In genomic region chr2:84492571-84492970, GRCh38 we compare ENCODE assay signal across 13 cellular contexts. TPM values are rescaled to one million over a fixed set of nuclear protein-coding genes. Genes with fewer than 3 reads are reported as not detected.
DNase-seq lines count a peak whose midpoint lies in the region; ATAC-seq and TF ChIP-seq lines count a peak whose summit lies in the region.
"Had no signal": no experiment of that assay in that cellular context is flagged by ENCODE, and none has a peak within 500 bp of the region (broad histone marks: within the 10 kb centered on the region; RNA-seq: fewer than 3 reads in every experiment).

No MANE protein-coding gene starts in this region.

- H2BK120ac ChIP-seq in H9 (ENCODE audit: low read depth, low read length, poor library complexity, severe bottlenecking) = no peak overlapping the region

- no peak overlapping the region for H3K9ac ChIP-seq in H9 (ENCODE audit: extremely low read depth, insufficient read length, low read length)
- H3K9ac ChIP-seq: BLaER1 treated with 17β-estradiol and CSF1 and Interleukin-3, amounts not matched to agents 10 nM and 100 nM had no signal

- H3K27ac Mint-ChIP-seq in H9 = no peak overlapping the region
- no peak overlapping the region for H3K27ac Mint-ChIP-seq in CD8-positive, alpha-beta memory T cell

- H3K23ac ChIP-seq in H9 (ENCODE audit: insufficient read length, low read depth, low read length) = no peak overlapping the region

- H3K27me3 Mint-ChIP-seq in H9 (ENCODE audit: low read depth) = peaks cover 4% of the 10 kb centered on the region; the same call in 1 of the 2 replicates
- peaks cover 3 to 11% of the 10 kb centered on the region in 2 donors for H3K27me3 Mint-ChIP-seq in CD8-positive, alpha-beta memory T cell

- H3K9me3 ChIP-seq in A673 (ENCODE audit: low read depth, low read length, poor library complexity, severe bottlenecking) = no peaks in the 10 kb centered on the region
- no peaks in the 10 kb centered on the region for H3K9me3 ChIP-seq in H9 (ENCODE audit: control insufficient read depth, low read depth, low read length)
- H3K9me3 ChIP-seq in CD8-positive, alpha-beta memory T cell (ENCODE audit: low read length) = no peaks in the 10 kb centered on the region
- H3K9me3 ChIP-seq: BLaER1 treated with 17β-estradiol and CSF1 and Interleukin-3, amounts not matched to agents 10 nM and 100 nM; mucosa of descending colon had no signal

- H3K4me1 Mint-ChIP-seq in H9 = peaks cover 3% of the 10 kb centered on the region in 2 experiments; a peak in 1 of 4 replicates
- peaks cover 6 to 12% (median 8%) of the 10 kb centered on the region in 3 donors for H3K4me1 Mint-ChIP-seq in CD8-positive, alpha-beta memory T cell

- no peaks in the 10 kb centered on the region for H3K27me3 ChIP-seq in A673 (replicated peaks; ENCODE audit: insufficient read depth, low read depth, low read length, poor library complexity)
- H3K27me3 ChIP-seq in H9 (ENCODE audit: insufficient read depth, low read length) = no peaks in the 10 kb centered on the region
- no peaks in the 10 kb centered on the region for H3K27me3 ChIP-seq in CD8-positive, alpha-beta memory T cell (ENCODE audit: insufficient read depth, low read length, poor library complexity, severe bottlenecking)
- H3K27me3 ChIP-seq: BLaER1 treated with 17β-estradiol and CSF1 and Interleukin-3, amounts not matched to agents 10 nM and 100 nM had no signal

- no peak overlapping the region for H4K8ac ChIP-seq in H9 (replicated peaks; ENCODE audit: insufficient read length, low read depth, low read length)

- ATAC-seq in GM19467 (IDR thresholded peaks at IDR 0.05; ENCODE audit: unreplicated experiment) (no peak), GM18517 (IDR thresholded peaks at IDR 0.05; ENCODE audit: unreplicated experiment) (no peak)
- ATAC-seq: mucosa of descending colon had no signal

- H3K18ac ChIP-seq in H9 (ENCODE audit: insufficient read length, low read depth, low read length) = no peak overlapping the region

- no peak overlapping the region for H3K4me3 Mint-ChIP-seq in H9
- H3K4me3 Mint-ChIP-seq in CD8-positive, alpha-beta memory T cell = no peak overlapping the region

- no peak for DNase-seq in A673 (ENCODE audit: low spot score)
- no peak for DNase-seq in H9
- DNase-seq in RKO (ENCODE audit: low spot score) = peak; percentile 30
- peak; percentile 53 for DNase-seq in fibroblast of peridontal ligament (ENCODE audit: extremely low read depth)
- no peak for DNase-seq in lower leg skin (ENCODE audit: low spot score in 2 of 2)
- no peak for DNase-seq in CD8-positive, alpha-beta memory T cell
- DNase-seq: KBM-7, mucosa of descending colon, NCI-H2029 treated with DMSO at 0.1 percent for 48 hours, trophoblast cell had no signal

- no peak overlapping the region for H3K4me2 ChIP-seq in H9 (ENCODE audit: insufficient read depth, insufficient read length, low read length)
- H3K4me2 ChIP-seq: BLaER1 treated with 17β-estradiol and CSF1 and Interleukin-3, amounts not matched to agents 10 nM and 100 nM had no signal

- no peaks in the 10 kb centered on the region for H3K23me2 ChIP-seq in H9 (ENCODE audit: insufficient read length, low read depth, low read length, poor library complexity, severe bottlenecking)

- peaks cover 0 to 3% (median 0%) of the 10 kb centered on the region in 3 experiments; a peak in 1 of 7 replicates for H3K36me3 Mint-ChIP-seq in H9 (ENCODE audit: insufficient read depth in 1 of 3, low read depth in 3 of 3)
- H3K36me3 Mint-ChIP-seq in CD8-positive, alpha-beta memory T cell = no peaks in the 10 kb centered on the region

- 0 out of 2 replicates have a peak, but pooled peaks have one; percentile 26 for TF ChIP-seq CTCF in A673 (conservative IDR thresholded peaks at IDR 0.05; ENCODE audit: low read depth, low read length)
- TF ChIP-seq CTCF in H9 (conservative IDR thresholded peaks at IDR 0.05) = peak; percentile 38; the same call in 2 of the 3 replicates
- no peak for TF ChIP-seq CTCF in lower leg skin (IDR thresholded peaks at IDR 0.05)

- H3K9me3 Mint-ChIP-seq in H9 = no peaks in the 10 kb centered on the region
- H3K9me3 Mint-ChIP-seq in CD8-positive, alpha-beta memory T cell = no peaks in the 10 kb centered on the region

- H2AFZ ChIP-seq in H9 (ENCODE audit: low read length) = no peak overlapping the region

- H2AK5ac ChIP-seq in H9 (ENCODE audit: insufficient read length, low read length) = no peak overlapping the region

- H3K27ac ChIP-seq in A673 (ENCODE audit: low read depth, low read length, poor library complexity, severe bottlenecking) (no peak overlapping the region), H9 (ENCODE audit: insufficient read length, low read depth, low read length) (no peak overlapping the region)
- H3K27ac ChIP-seq in CD8-positive, alpha-beta memory T cell (ENCODE audit: low read depth, low read length) = no peak overlapping the region
- H3K27ac ChIP-seq: BLaER1 treated with 17β-estradiol and CSF1 and Interleukin-3, amounts not matched to agents 10 nM and 100 nM had no signal

- no peaks in the 10 kb centered on the region for H4K20me1 ChIP-seq in H9 (ENCODE audit: control insufficient read depth, insufficient read depth, insufficient read length)
- H4K20me1 ChIP-seq: BLaER1 treated with 17β-estradiol and CSF1 and Interleukin-3, amounts not matched to agents 10 nM and 100 nM had no signal

- WGBS in H9 (ENCODE audit: extremely low coverage, insufficient read length, low lambda C conversion rate) = no CpG with 5 or more reads among the region's 1 CpG
- WGBS in lower leg skin, 2 donors = 68 to 75% methylated on average over 1 of the region's 1 CpG

- H3K36me3 ChIP-seq in A673 (ENCODE audit: insufficient read depth, low read length, poor library complexity, severe bottlenecking) = no peaks in the 10 kb centered on the region
- H3K36me3 ChIP-seq in CD8-positive, alpha-beta memory T cell (ENCODE audit: insufficient read depth, low read length) = no peaks in the 10 kb centered on the region
- H3K36me3 ChIP-seq: BLaER1 treated with 17β-estradiol and CSF1 and Interleukin-3, amounts not matched to agents 10 nM and 100 nM had no signal

- no peak overlapping the region for H2BK15ac ChIP-seq in H9 (ENCODE audit: low read depth, low read length)

- POLR2A ChIA-PET in A673 (lab: Charles Lee; ENCODE audit: low non-redundant PET) = no interaction called here
- POLR2A ChIA-PET in CD8-positive, alpha-beta memory T cell (lab: Charles Lee) = no interaction called here

- no peak overlapping the region for H3K14ac ChIP-seq in H9 (ENCODE audit: insufficient read depth, low read length)

- no peak overlapping the region for H2BK20ac ChIP-seq in H9 (ENCODE audit: low read depth, low read length, poor library complexity, severe bottlenecking)

- TF ChIP-seq POLR2A in lower leg skin (IDR thresholded peaks at IDR 0.05) = no peak

- H4K91ac ChIP-seq in H9 (ENCODE audit: insufficient read length, low read depth, low read length) = no peak overlapping the region

- no peak overlapping the region for H3K4ac ChIP-seq in H9 (ENCODE audit: low read depth, low read length)

- H4K5ac ChIP-seq in H9 (ENCODE audit: insufficient read length, low read depth, low read length) = no peak overlapping the region

- no peak overlapping the region for H2BK5ac ChIP-seq in H9 (ENCODE audit: insufficient read length, low read length)

- H3K56ac ChIP-seq in H9 (ENCODE audit: insufficient read length, low read depth, low read length) = no peak overlapping the region

- H3K4me3 ChIP-seq in A673 (ENCODE audit: low read depth, low read length, poor library complexity, severe bottlenecking) (no peak overlapping the region), lower leg skin (ENCODE audit: low read depth, poor library complexity, severe bottlenecking) (no peak overlapping the region)
- H3K4me3 ChIP-seq in CD8-positive, alpha-beta memory T cell (ENCODE audit: low read length) = no peak overlapping the region
- H3K4me3 ChIP-seq: BLaER1 treated with 17β-estradiol and CSF1 and Interleukin-3, amounts not matched to agents 10 nM and 100 nM; mucosa of descending colon had no signal

- no peak overlapping the region for H3T11ph ChIP-seq in H9 (ENCODE audit: low read length)

- BruUV-seq in A673 (replicated peaks; lab: Mats Ljungman, UMichigan) = no TSS peak

- H3K4me1 ChIP-seq in A673 (ENCODE audit: insufficient read depth, low read length, poor library complexity, severe bottlenecking) (no peaks in the 10 kb centered on the region), H9 (ENCODE audit: insufficient read depth, low read length) (no peaks in the 10 kb centered on the region)
- peaks cover 5% of the 10 kb centered on the region for H3K4me1 ChIP-seq in CD8-positive, alpha-beta memory T cell (ENCODE audit: insufficient read depth, low read length)

- CTCF ChIA-PET in A673 (lab: Charles Lee) = no interaction called here
- CTCF ChIA-PET in CD8-positive, alpha-beta memory T cell (lab: Charles Lee) = interaction anchor here (1.1 to 2.0 kb wide), 7 partner anchors 31 to 433 kb away, joined by 3 to 10 read pairs (median 6); partner anchors contain the start of gene TRABD2A

- no peaks in the 10 kb centered on the region for H3K79me1 ChIP-seq in H9 (ENCODE audit: insufficient read depth, low read depth, low read length, poor library complexity, severe bottlenecking)

- H2BK12ac ChIP-seq in H9 (ENCODE audit: insufficient read length, low read depth, low read length) = no peak overlapping the region

- intact Hi-C loops in A673 (cut with micrococcal nuclease; ENCODE audit: unreplicated experiment) = loop anchor here (5.0 kb wide), 1 partner anchor 390 kb away; the partner anchor contains the start of gene TRABD2A
- intact Hi-C loops in lower leg skin (cut with DNase I; ENCODE audit: low total_unique reads) = loop anchor here (5.0 to 10.0 kb wide), 2 partner anchors 392 to 725 kb away; partner anchors contain the start of gene TRABD2A

- no peaks in the 10 kb centered on the region for H3K79me2 ChIP-seq in H9 (ENCODE audit: insufficient read depth, low read length)

RNA-seq across cellular contexts. Expression of gene DNAH6, which starts 23.7 kb away (rescaled TPM):
- total RNA-seq in A673 (2021) = not detected in 2 replicates
- total RNA-seq in H9 (2021) = 0.09 and 0.26 TPM in 2 replicates
- total RNA-seq in lower leg skin = under 1 TPM; 0.02 to 0.72 (median 0.25) TPM
- total RNA-seq in CD8-positive, alpha-beta memory T cell = under 1 TPM; 0.24 to 0.51 TPM
- polyA plus RNA-seq in CD8-positive, alpha-beta memory T cell = 0.39 TPM

RNA-seq across cellular contexts. Expression of gene SUCLG1, which starts 33.5 kb away (rescaled TPM):
- total RNA-seq in A673 (2021) (88.1 and 97.7 TPM in 2 replicates), H9 (2021) (37.6 and 40.0 TPM in 2 replicates), lower leg skin (10 to 100 TPM; 47.7 to 83.8 (median 61.1) TPM)
- total RNA-seq in CD8-positive, alpha-beta memory T cell = 10 to 100 TPM; 66.8 to 72.7 TPM
- 86.0 TPM for polyA plus RNA-seq in CD8-positive, alpha-beta memory T cell

Comparison
In these comparisons a context has a peak if more than half of its experiments do, and no peak if none do; other contexts are left out.
1. DNase-seq: peak in RKO (single experiment) and fibroblast of peridontal ligament (single experiment); none in A673 (single experiment), H9 (single experiment), lower leg skin (0 of 2) and CD8-positive, alpha-beta memory T cell (0 of 5).
2. CTCF ChIP-seq: peak in A673 (single experiment) and H9 (single experiment); none in lower leg skin (0 of 3).